27 cellular contexts compared by ENCODE assay signal in the genomic region with DNA sequence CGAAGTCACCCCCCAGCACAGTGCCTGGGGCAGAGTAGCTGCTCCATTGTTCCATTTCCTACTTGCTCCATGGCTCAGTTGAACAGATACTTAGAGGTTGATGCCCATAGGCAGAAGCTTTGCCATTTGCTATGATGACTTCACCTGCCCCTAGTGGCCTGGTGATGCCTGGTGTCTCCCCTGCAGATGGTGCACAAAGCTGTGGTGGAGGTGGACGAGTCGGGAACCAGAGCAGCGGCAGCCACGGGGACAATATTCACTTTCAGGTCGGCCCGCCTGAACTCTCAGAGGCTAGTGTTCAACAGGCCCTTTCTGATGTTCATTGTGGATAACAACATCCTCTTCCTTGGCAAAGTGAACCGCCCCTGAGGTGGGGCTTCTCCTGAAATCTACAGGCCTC. TPM values are rescaled to one million over a fixed set of nuclear protein-coding genes. Genes with fewer than 3 reads are reported as not detected.
"Had no signal": no experiment of that assay in that cellular context is flagged by ENCODE, and none has a peak within 500 bp of the region (broad histone marks: within the 10 kb centered on the region; RNA-seq: fewer than 3 reads in every experiment).

No MANE protein-coding gene starts in this region.

- H3K27ac ChIP-seq: KMS-11, PC-9, Peyer's patch, SJCRH30 had no signal

- H3K4me3 Mint-ChIP-seq: IgD-negative memory B cell had no signal

- H3K4me2 ChIP-seq: KMS-11, PC-9 had no signal

- H3K9ac ChIP-seq: KMS-11 had no signal

- H3K36me3 ChIP-seq: Peyer's patch, SJCRH30 had no signal

- H3K27me3 ChIP-seq: Peyer's patch, SJCRH30 had no signal

- H3K36me3 Mint-ChIP-seq: IgD-negative memory B cell had no signal

- H3K4me1 ChIP-seq: Peyer's patch, SJCRH30 had no signal

- H3K4me3 ChIP-seq: K562, PC-9, Peyer's patch, SJCRH30 had no signal

- DNase-seq: Kasumi-1; MM.1S; NCI-H1092 treated with DMSO at 0.1 percent for 48 hours; NCI-H1436; NCI-H187; NCI-H2029; NCI-H2081 treated with DMSO at 0.1 percent for 48 hours; NCI-H2171; NCI-H226; NCI-H446; NCI-H510A; NCI-H524 treated with DMSO at 0.1 percent for 48 hours; NCI-H69; NCI-H774; NK-92 treated with Interleukin-12 subunit alpha and Interleukin-12 subunit beta, amount 100 ng/mL, for 24 hours; OCI-M1; PC-9; Peyer's patch; SHP77 treated with DMSO at 0.1 percent for 48 hours; SJCRH30 had no signal

- H3K9me3 ChIP-seq: Peyer's patch, SJCRH30 had no signal

- ATAC-seq: K562, Right ventricle myocardium inferior, SK-N-SH treated with all-trans-retinoic acid at 6 μM for 48 hours had no signal

- FAIRE-seq: K562 had no signal

- H3K27ac Mint-ChIP-seq: IgD-negative memory B cell had no signal

- H2AFZ ChIP-seq: PC-9 had no signal

- H3K4me1 Mint-ChIP-seq: IgD-negative memory B cell had no signal

RNA-seq across cellular contexts. Expression of a gene that starts 10.6 kb away (rescaled TPM):
- total RNA-seq: PC-9, Peyer's patch had no signal
- polyA plus RNA-seq: IgD-negative memory B cell, K562 had no signal

RNA-seq across cellular contexts. Expression of a gene that starts 20.3 kb away (rescaled TPM):
- total RNA-seq: PC-9, SJCRH30 had no signal
- polyA plus RNA-seq: IgD-negative memory B cell, K562 had no signal

RNA-seq across cellular contexts. Expression of a gene that starts 30.6 kb away (rescaled TPM):
- total RNA-seq: K562, M059J, PC-9, Peyer's patch, Right ventricle myocardium inferior, RPMI7951, SJCRH30 had no signal
- polyA plus RNA-seq: IgD-negative memory B cell, K562 had no signal
